8 cellular contexts compared by ENCODE assay signal in the genomic region with DNA sequence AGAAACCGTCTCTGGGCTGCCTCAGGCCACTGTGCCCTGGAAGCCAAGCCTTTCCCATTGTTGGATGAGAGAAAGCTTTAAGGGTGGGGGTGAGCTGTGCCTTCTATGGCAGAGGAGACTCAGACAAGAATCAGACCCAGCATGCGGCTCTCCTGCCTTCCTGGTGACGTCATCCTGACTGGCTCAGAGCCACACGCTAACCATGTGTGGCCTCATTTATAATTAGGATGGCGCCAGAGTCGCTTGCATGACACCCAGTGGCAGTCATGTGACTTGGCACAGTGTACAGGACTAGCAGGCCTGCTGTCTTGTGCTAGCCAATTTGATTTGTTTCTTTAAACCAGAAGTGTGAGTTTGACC.
DNase-seq lines count a peak whose midpoint lies in the region; ATAC-seq and TF ChIP-seq lines count a peak whose summit lies in the region.

No MANE protein-coding gene starts in this region.

- H3K4me2 ChIP-seq in BLaER1 = peak overlapping the region; percentile 62

- peaks cover 29% of the 10 kb centered on the region for H3K4me1 ChIP-seq in BLaER1
- H3K4me1 ChIP-seq in SJCRH30 = peaks cover 34% of the 10 kb centered on the region

- H4K20me1 ChIP-seq in BLaER1 = no peaks in the 10 kb centered on the region

- DNase-seq in M059J (ENCODE audit: low read depth) (peak; percentile 99), SJCRH30 (peak; percentile 99), fibroblast of mammary gland (ENCODE audit: low read depth) (peak; percentile 89), myocyte (ENCODE audit: low read depth) (peak; percentile 97), DMS114 treated with DMSO at 0.1 percent for 48 hours (lab: John Stamatoyannopoulos, UW; ENCODE audit: unreplicated experiment) (no peak)

- no peak for TF ChIP-seq POLR2A in GM18505 (IDR thresholded peaks at IDR 0.05; ENCODE audit: borderline replicate concordance, extremely low read depth, insufficient read depth, insufficient read length)

- H3K4me3 ChIP-seq in BLaER1 (no peak overlapping the region), SJCRH30 (peak overlapping the region; percentile 29), fibroblast of mammary gland (ENCODE audit: control insufficient read depth, low read depth, low read length) (no peak overlapping the region)

- TF ChIP-seq CTCF in fibroblast of mammary gland (conservative IDR thresholded peaks at IDR 0.05; ENCODE audit: control insufficient read depth, insufficient read depth, low read depth, low read length) = no peak

- no peaks in the 10 kb centered on the region for H3K27me3 ChIP-seq in BLaER1
- H3K27me3 ChIP-seq in SJCRH30 = no peaks in the 10 kb centered on the region

- H3K9me3 ChIP-seq in BLaER1 (no peaks in the 10 kb centered on the region), SJCRH30 (replicated peaks) (no peaks in the 10 kb centered on the region)

- H3K27ac ChIP-seq in BLaER1 (no peak overlapping the region), SJCRH30 (peak overlapping the region; percentile 91)

- H3K36me3 ChIP-seq in BLaER1 = no peaks in the 10 kb centered on the region
- peaks cover 10% of the 10 kb centered on the region for H3K36me3 ChIP-seq in SJCRH30

- H3K9ac ChIP-seq in BLaER1 = no peak overlapping the region

- ATAC-seq in GM18505 (IDR thresholded peaks at IDR 0.05; ENCODE audit: unreplicated experiment) (no peak), HG03432 (IDR thresholded peaks at IDR 0.05; ENCODE audit: unreplicated experiment) (no peak)
